ENCODE assay signal across 8 cellular contexts in genomic region chr7:23973264-23973663, GRCh38.
"Had no signal": no experiment of that assay in that cellular context is flagged by ENCODE, and none has a peak within 500 bp of the region (broad histone marks: within the 10 kb centered on the region; RNA-seq: fewer than 3 reads in every experiment).

No MANE protein-coding gene starts in this region.

- FAIRE-seq: G401.6, GM12878, GM12891, GM12892, GM18507, GM19239 had no signal

- DNase-seq: GDM1, GF-D8 had no signal

- ATAC-seq: GM12878 had no signal

- H3K4me3 ChIP-seq: GM12878 had no signal
